In the genomic region with DNA sequence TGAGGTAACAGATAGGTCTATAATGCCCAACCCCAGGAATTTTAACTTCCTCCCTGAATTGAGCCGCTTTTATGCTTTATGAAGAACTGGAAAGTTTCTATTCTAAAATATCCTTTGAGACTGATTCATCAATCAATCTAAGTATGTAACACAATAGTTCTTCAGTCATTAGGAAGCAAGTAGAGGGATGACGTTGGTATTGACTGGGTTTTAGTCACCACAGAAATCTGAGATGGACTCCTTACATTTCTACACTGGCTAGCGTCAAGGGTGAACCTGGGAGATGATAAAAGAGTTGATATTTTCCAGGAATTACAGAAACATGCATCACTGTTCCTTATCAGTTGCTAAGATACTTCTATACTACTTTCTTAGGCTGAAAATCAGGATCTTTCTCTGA, we compare ENCODE assay signal across 26 cellular contexts.
A peak's percentile ranks its signal among the peaks of the same experiment; 100 is the strongest.
DNase-seq lines count a peak whose midpoint lies in the region; ATAC-seq, FAIRE-seq and TF ChIP-seq lines count a peak whose summit lies in the region.
"Had no signal": no experiment of that assay in that cellular context is flagged by ENCODE, and none has a peak within 500 bp of the region (broad histone marks: within the 10 kb centered on the region; RNA-seq: fewer than 3 reads in every experiment).

No MANE protein-coding gene starts in this region.

- no peak overlapping the region for H3K4me3 ChIP-seq in bronchial epithelial cell (ENCODE audit: low read depth, low read length)
- no peak overlapping the region for H3K4me3 ChIP-seq in osteoblast (ENCODE audit: insufficient read depth, low read length)
- no peak overlapping the region for H3K4me3 ChIP-seq in coronary artery
- no peak overlapping the region for H3K4me3 ChIP-seq in BE2C (ENCODE audit: low read depth, low read length)
- H3K4me3 ChIP-seq: BLaER1 treated with 17β-estradiol and CSF1 and Interleukin-3, amounts not matched to agents 10 nM and 100 nM; GM23338; HAP-1; SK-N-MC had no signal

- H3K4me1 ChIP-seq in osteoblast (ENCODE audit: insufficient read depth, low read length) = no peaks in the 10 kb centered on the region
- no peaks in the 10 kb centered on the region for H3K4me1 ChIP-seq in BE2C
- H3K4me1 ChIP-seq: BLaER1 treated with 17β-estradiol and CSF1 and Interleukin-3, amounts not matched to agents 10 nM and 100 nM; HAP-1 had no signal

- H3K79me2 ChIP-seq in osteoblast (ENCODE audit: insufficient read depth, low read length) = no peaks in the 10 kb centered on the region

- H3K27ac ChIP-seq in osteoblast (ENCODE audit: low read depth, low read length) (no peak overlapping the region), coronary artery (no peak overlapping the region)
- H3K27ac ChIP-seq: BLaER1 treated with 17β-estradiol and CSF1 and Interleukin-3, amounts not matched to agents 10 nM and 100 nM; RWPE1 had no signal

- peak; percentile 4 for DNase-seq in HT1080 (ENCODE audit: low read depth)
- peak; percentile 71 for DNase-seq in bronchial epithelial cell (ENCODE audit: low read depth)
- DNase-seq in osteoblast (ENCODE audit: insufficient read length, low spot score, missing footprints) = peak; percentile 3
- no peak for DNase-seq in coronary artery (ENCODE audit: low spot score)
- no peak for DNase-seq in GOT3 (lab: John Stamatoyannopoulos, UW)
- DNase-seq in BE2C = no peak
- DNase-seq in activated CD4-positive, alpha-beta T cell treated with anti-CD3 and anti-CD28 coated beads, Interleukin-2, amount 10 ng/mL, durations not matched to agents 24 days and 14 days = no peak
- DNase-seq: CD4-positive, alpha-beta T cell; COR-L47; HFFc6; NCI-H1092; NCI-H1417 treated with DMSO at 0.1 percent for 48 hours; NCI-H187; NCI-H2081 treated with DMSO at 0.1 percent for 48 hours; NCI-H524; NCI-H82; NK-92 treated with Interleukin-12 subunit alpha and Interleukin-12 subunit beta, amount 100 ng/mL, for 24 hours; SHP77 had no signal

- H3K27me3 ChIP-seq in bronchial epithelial cell (ENCODE audit: control insufficient read depth, insufficient read depth, low read length) (no peaks in the 10 kb centered on the region), osteoblast (ENCODE audit: insufficient read depth, low read length) (no peaks in the 10 kb centered on the region), BE2C (peaks cover 9% of the 10 kb centered on the region)
- H3K27me3 ChIP-seq: BLaER1 treated with 17β-estradiol and CSF1 and Interleukin-3, amounts not matched to agents 10 nM and 100 nM had no signal

- H3K36me3 ChIP-seq in bronchial epithelial cell (ENCODE audit: control insufficient read depth, insufficient read depth, low read length) = no peaks in the 10 kb centered on the region
- no peaks in the 10 kb centered on the region for H3K36me3 ChIP-seq in osteoblast (ENCODE audit: insufficient read depth, low read length)
- H3K36me3 ChIP-seq in BE2C = no peaks in the 10 kb centered on the region
- H3K36me3 ChIP-seq: BLaER1 treated with 17β-estradiol and CSF1 and Interleukin-3, amounts not matched to agents 10 nM and 100 nM; HAP-1 had no signal

- no peaks in the 10 kb centered on the region for H3K9me3 Mint-ChIP-seq in activated CD4-positive, alpha-beta T cell treated with anti-CD3 and anti-CD28 coated beads, Interleukin-2, amount 10 ng/mL, durations not matched to agents 24 days and 14 days
- H3K9me3 Mint-ChIP-seq: CD4-positive, alpha-beta T cell; GM23338; HFFc6 had no signal

- TF ChIP-seq CTCF in bronchial epithelial cell (IDR thresholded peaks at IDR 0.05; ENCODE audit: insufficient read depth, low read length, severe bottlenecking) (no peak), osteoblast (IDR thresholded peaks at IDR 0.05; ENCODE audit: extremely low read depth, low read depth, low read length) (no peak), coronary artery (IDR thresholded peaks at IDR 0.05) (no peak), BE2C (IDR thresholded peaks at IDR 0.05; ENCODE audit: low read depth, low read length) (no peak)

- no peak overlapping the region for H3K4me2 ChIP-seq in osteoblast (ENCODE audit: insufficient read depth, low read length)
- H3K4me2 ChIP-seq: BLaER1 treated with 17β-estradiol and CSF1 and Interleukin-3, amounts not matched to agents 10 nM and 100 nM; GM23338 had no signal

- H3K9me3 ChIP-seq in osteoblast (ENCODE audit: low read depth, low read length) (no peaks in the 10 kb centered on the region), BE2C (no peaks in the 10 kb centered on the region)
- H3K9me3 ChIP-seq: BLaER1 treated with 17β-estradiol and CSF1 and Interleukin-3, amounts not matched to agents 10 nM and 100 nM; HAP-1 had no signal

- no peak for FAIRE-seq in bronchial epithelial cell (lab: Jason Lieb, UNC)
- FAIRE-seq: A204.1 had no signal

- H4K20me1 ChIP-seq in osteoblast (ENCODE audit: insufficient read depth, low read length) = no peaks in the 10 kb centered on the region
- H4K20me1 ChIP-seq: BLaER1 treated with 17β-estradiol and CSF1 and Interleukin-3, amounts not matched to agents 10 nM and 100 nM had no signal

- H3K27ac Mint-ChIP-seq in activated CD4-positive, alpha-beta T cell treated with anti-CD3 and anti-CD28 coated beads, Interleukin-2, amount 10 ng/mL, durations not matched to agents 24 days and 14 days = no peak overlapping the region
- H3K27ac Mint-ChIP-seq: CD4-positive, alpha-beta T cell; GM23338; HFFc6; IgD-negative memory B cell had no signal

- H2AFZ ChIP-seq in osteoblast (ENCODE audit: low read length) = no peak overlapping the region
- H2AFZ ChIP-seq: GM23338 had no signal

- no peaks in the 10 kb centered on the region for H3K27me3 Mint-ChIP-seq in activated CD4-positive, alpha-beta T cell treated with anti-CD3 and anti-CD28 coated beads, Interleukin-2, amount 10 ng/mL, durations not matched to agents 24 days and 14 days
- H3K27me3 Mint-ChIP-seq: CD4-positive, alpha-beta T cell; IgD-negative memory B cell had no signal

- H3K4me1 Mint-ChIP-seq in activated CD4-positive, alpha-beta T cell treated with anti-CD3 and anti-CD28 coated beads, Interleukin-2, amount 10 ng/mL, durations not matched to agents 24 days and 14 days = no peaks in the 10 kb centered on the region
- H3K4me1 Mint-ChIP-seq: GM23338, IgD-negative memory B cell had no signal

- intact Hi-C loops in activated CD4-positive, alpha-beta T cell treated with anti-CD3 and anti-CD28 coated beads, Interleukin-2, amount 10 ng/mL, durations not matched to agents 24 days and 14 days (cut with micrococcal nuclease) = no loop called here

- H3K36me3 Mint-ChIP-seq in activated CD4-positive, alpha-beta T cell treated with anti-CD3 and anti-CD28 coated beads, Interleukin-2, amount 10 ng/mL, durations not matched to agents 24 days and 14 days (ENCODE audit: low read depth) = no peaks in the 10 kb centered on the region
- H3K36me3 Mint-ChIP-seq: IgD-negative memory B cell had no signal

- peak; percentile 84 for ATAC-seq in SK-N-SH treated with all-trans-retinoic acid at 6 μM for 48 hours
- ATAC-seq: GM23338 had no signal

- H3K4me3 Mint-ChIP-seq in activated CD4-positive, alpha-beta T cell treated with anti-CD3 and anti-CD28 coated beads, Interleukin-2, amount 10 ng/mL, durations not matched to agents 24 days and 14 days = no peak overlapping the region
- H3K4me3 Mint-ChIP-seq: CD4-positive, alpha-beta T cell; GM23338; HFFc6; IgD-negative memory B cell had no signal

TF ChIP-seq in SK-N-SH treated with all-trans-retinoic acid at 6 μM for 48 hours, 23 proteins besides CTCF, POLR2A, EP300 and RAD21:
- TF ChIP-seq, protein P1, sequence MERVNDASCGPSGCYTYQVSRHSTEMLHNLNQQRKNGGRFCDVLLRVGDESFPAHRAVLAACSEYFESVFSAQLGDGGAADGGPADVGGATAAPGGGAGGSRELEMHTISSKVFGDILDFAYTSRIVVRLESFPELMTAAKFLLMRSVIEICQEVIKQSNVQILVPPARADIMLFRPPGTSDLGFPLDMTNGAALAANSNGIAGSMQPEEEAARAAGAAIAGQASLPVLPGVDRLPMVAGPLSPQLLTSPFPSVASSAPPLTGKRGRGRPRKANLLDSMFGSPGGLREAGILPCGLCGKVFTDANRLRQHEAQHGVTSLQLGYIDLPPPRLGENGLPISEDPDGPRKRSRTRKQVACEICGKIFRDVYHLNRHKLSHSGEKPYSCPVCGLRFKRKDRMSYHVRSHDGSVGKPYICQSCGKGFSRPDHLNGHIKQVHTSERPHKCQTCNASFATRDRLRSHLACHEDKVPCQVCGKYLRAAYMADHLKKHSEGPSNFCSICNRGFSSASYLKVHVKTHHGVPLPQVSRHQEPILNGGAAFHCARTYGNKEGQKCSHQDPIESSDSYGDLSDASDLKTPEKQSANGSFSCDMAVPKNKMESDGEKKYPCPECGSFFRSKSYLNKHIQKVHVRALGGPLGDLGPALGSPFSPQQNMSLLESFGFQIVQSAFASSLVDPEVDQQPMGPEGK (CRISPR knock-in tag; IDR thresholded peaks at IDR 0.05; ENCODE audit: borderline replicate concordance) = no peak
- TF ChIP-seq, protein P2, sequence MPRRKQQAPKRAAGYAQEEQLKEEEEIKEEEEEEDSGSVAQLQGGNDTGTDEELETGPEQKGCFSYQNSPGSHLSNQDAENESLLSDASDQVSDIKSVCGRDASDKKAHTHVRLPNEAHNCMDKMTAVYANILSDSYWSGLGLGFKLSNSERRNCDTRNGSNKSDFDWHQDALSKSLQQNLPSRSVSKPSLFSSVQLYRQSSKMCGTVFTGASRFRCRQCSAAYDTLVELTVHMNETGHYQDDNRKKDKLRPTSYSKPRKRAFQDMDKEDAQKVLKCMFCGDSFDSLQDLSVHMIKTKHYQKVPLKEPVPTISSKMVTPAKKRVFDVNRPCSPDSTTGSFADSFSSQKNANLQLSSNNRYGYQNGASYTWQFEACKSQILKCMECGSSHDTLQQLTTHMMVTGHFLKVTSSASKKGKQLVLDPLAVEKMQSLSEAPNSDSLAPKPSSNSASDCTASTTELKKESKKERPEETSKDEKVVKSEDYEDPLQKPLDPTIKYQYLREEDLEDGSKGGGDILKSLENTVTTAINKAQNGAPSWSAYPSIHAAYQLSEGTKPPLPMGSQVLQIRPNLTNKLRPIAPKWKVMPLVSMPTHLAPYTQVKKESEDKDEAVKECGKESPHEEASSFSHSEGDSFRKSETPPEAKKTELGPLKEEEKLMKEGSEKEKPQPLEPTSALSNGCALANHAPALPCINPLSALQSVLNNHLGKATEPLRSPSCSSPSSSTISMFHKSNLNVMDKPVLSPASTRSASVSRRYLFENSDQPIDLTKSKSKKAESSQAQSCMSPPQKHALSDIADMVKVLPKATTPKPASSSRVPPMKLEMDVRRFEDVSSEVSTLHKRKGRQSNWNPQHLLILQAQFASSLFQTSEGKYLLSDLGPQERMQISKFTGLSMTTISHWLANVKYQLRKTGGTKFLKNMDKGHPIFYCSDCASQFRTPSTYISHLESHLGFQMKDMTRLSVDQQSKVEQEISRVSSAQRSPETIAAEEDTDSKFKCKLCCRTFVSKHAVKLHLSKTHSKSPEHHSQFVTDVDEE (CRISPR knock-in tag; IDR thresholded peaks at IDR 0.05) = no peak
- TF ChIP-seq RARB (CRISPR knock-in tag; IDR thresholded peaks at IDR 0.05) (peak; percentile 67; the same call in 1 of the 2 replicates), TOX (CRISPR knock-in tag; IDR thresholded peaks at IDR 0.05; ENCODE audit: borderline replicate concordance) (peak; percentile 99), ZC3H10 (CRISPR knock-in tag; IDR thresholded peaks at IDR 0.05) (peak; percentile 86)

Comparison
In these comparisons a context has a peak if more than half of its experiments do, and no peak if none do; other contexts are left out.
1. DNase-seq: peak in HT1080 (single experiment), bronchial epithelial cell (single experiment) and osteoblast (single experiment); none in coronary artery (single experiment), GOT3 (single experiment), BE2C (single experiment) and activated CD4-positive, alpha-beta T cell treated with anti-CD3 and anti-CD28 coated beads, Interleukin-2, amount 10 ng/mL, durations not matched to agents 24 days and 14 days (single experiment).